In genomic region chr7:91351374-91351773, GRCh38 we compare ENCODE assay signal across 15 cellular contexts.
A peak's percentile ranks its signal among the peaks of the same experiment; 100 is the strongest.
DNase-seq lines count a peak whose midpoint lies in the region; ATAC-seq and TF ChIP-seq lines count a peak whose summit lies in the region.
"Had no signal": no experiment of that assay in that cellular context is flagged by ENCODE, and none has a peak within 500 bp of the region (broad histone marks: within the 10 kb centered on the region; RNA-seq: fewer than 3 reads in every experiment).

No MANE protein-coding gene starts in this region.

- H3K27me3 Mint-ChIP-seq in activated CD4-positive, alpha-beta T cell treated with anti-CD3 and anti-CD28 coated beads, Interleukin-2, amount 10 ng/mL, durations not matched to agents 7 days and 5 days: no peaks in the 10 kb centered on the region

- H3K27ac ChIP-seq in AG04450 (ENCODE audit: low read depth, low read length): no peak overlapping the region
- H3K27ac ChIP-seq: coronary artery, testis had no signal

- H3K36me3 Mint-ChIP-seq in activated CD4-positive, alpha-beta T cell treated with anti-CD3 and anti-CD28 coated beads, Interleukin-2, amount 10 ng/mL, durations not matched to agents 7 days and 5 days (ENCODE audit: low read depth): no peaks in the 10 kb centered on the region

- no peak for TF ChIP-seq CTCF in AG04450 (IDR thresholded peaks at IDR 0.05; ENCODE audit: low read depth, low read length)

- H3K27ac Mint-ChIP-seq in activated CD4-positive, alpha-beta T cell treated with anti-CD3 and anti-CD28 coated beads, Interleukin-2, amount 10 ng/mL, durations not matched to agents 7 days and 5 days: no peak overlapping the region
- H3K27ac Mint-ChIP-seq: activated T-cell treated with anti-CD3 and anti-CD28 coated beads, Interleukin-2, amount 50 U/mL, for 24 hours; T-helper 17 cell had no signal

- H3K9me3 ChIP-seq in AG04450 (ENCODE audit: control insufficient read depth, insufficient read depth, low read length): no peaks in the 10 kb centered on the region
- H3K9me3 ChIP-seq: testis had no signal

- DNase-seq in AG04450 (ENCODE audit: low read depth, low spot score) (peak; percentile 3), HPDE6-E6E7 (ENCODE audit: extremely low spot score) (peak; percentile 1), amniotic epithelial cell (ENCODE audit: low read depth) (peak; percentile 22), hepatic stellate cell (ENCODE audit: low spot score) (peak; percentile 8), NCI-H2171 (lab: John Stamatoyannopoulos, UW) (no peak), iPS-NIHi7 (ENCODE audit: extremely low spot score) (no peak)
- DNase-seq in activated CD4-positive, alpha-beta T cell treated with anti-CD3 and anti-CD28 coated beads, Interleukin-2, amount 10 ng/mL, durations not matched to agents 7 days and 5 days: no peak
- DNase-seq: activated CD4-positive, alpha-beta T cell treated with anti-CD3 and anti-CD28 coated beads for 4 hours; activated T-cell treated with anti-CD3 and anti-CD28 coated beads, Interleukin-2, amount 50 U/mL, for 24 hours; NCI-H1105; NCI-H446; T-helper 17 cell; testis had no signal

- H3K27me3 ChIP-seq in AG04450 (ENCODE audit: control insufficient read depth, insufficient read depth, low read length): peaks cover 3% of the 10 kb centered on the region
- H3K27me3 ChIP-seq: testis had no signal

- POLR2A ChIA-PET in AG04450 (lab: Yijun Ruan, JAX): no interaction called here
- POLR2A ChIA-PET in activated CD4-positive, alpha-beta T cell treated with anti-CD3 and anti-CD28 coated beads, Interleukin-2, amount 10 ng/mL, durations not matched to agents 7 days and 5 days (lab: Charles Lee): no interaction called here

- no peak overlapping the region for H3K4me3 Mint-ChIP-seq in activated CD4-positive, alpha-beta T cell treated with anti-CD3 and anti-CD28 coated beads, Interleukin-2, amount 10 ng/mL, durations not matched to agents 7 days and 5 days
- H3K4me3 Mint-ChIP-seq: activated T-cell treated with anti-CD3 and anti-CD28 coated beads, Interleukin-2, amount 50 U/mL, for 24 hours; T-helper 17 cell had no signal

- no peaks in the 10 kb centered on the region for H3K4me1 Mint-ChIP-seq in activated CD4-positive, alpha-beta T cell treated with anti-CD3 and anti-CD28 coated beads, Interleukin-2, amount 10 ng/mL, durations not matched to agents 7 days and 5 days
- H3K4me1 Mint-ChIP-seq: T-helper 17 cell had no signal

- ATAC-seq in GM21360 (IDR thresholded peaks at IDR 0.05; ENCODE audit: unreplicated experiment): no peak
- ATAC-seq: T-helper 17 cell had no signal

- CTCF ChIA-PET in AG04450 (lab: Charles Lee): no interaction called here
- CTCF ChIA-PET in activated CD4-positive, alpha-beta T cell treated with anti-CD3 and anti-CD28 coated beads, Interleukin-2, amount 10 ng/mL, durations not matched to agents 7 days and 5 days (lab: Charles Lee): no interaction called here

- H3K9me3 Mint-ChIP-seq in activated CD4-positive, alpha-beta T cell treated with anti-CD3 and anti-CD28 coated beads, Interleukin-2, amount 10 ng/mL, durations not matched to agents 7 days and 5 days: no peaks in the 10 kb centered on the region
- H3K9me3 Mint-ChIP-seq: activated T-cell treated with anti-CD3 and anti-CD28 coated beads, Interleukin-2, amount 50 U/mL, for 24 hours had no signal

- H3K4me3 ChIP-seq in AG04450 (ENCODE audit: low read depth, low read length): no peak overlapping the region
- H3K4me3 ChIP-seq: coronary artery, testis had no signal

Comparison
In these comparisons a context has a peak if more than half of its experiments do, and no peak if none do; other contexts are left out.
1. DNase-seq: peak in AG04450 (single experiment), HPDE6-E6E7 (single experiment), amniotic epithelial cell (single experiment) and hepatic stellate cell (single experiment); none in NCI-H2171 (single experiment), activated CD4-positive, alpha-beta T cell treated with anti-CD3 and anti-CD28 coated beads, Interleukin-2, amount 10 ng/mL, durations not matched to agents 7 days and 5 days (single experiment) and iPS-NIHi7 (single experiment).